In genomic region chr14:70048313-70048654, GRCh38 we compare ENCODE assay signal across 28 cellular contexts.
"Had no signal": no experiment of that assay in that cellular context is flagged by ENCODE, and none has a peak within 500 bp of the region (broad histone marks: within the 10 kb centered on the region; RNA-seq: fewer than 3 reads in every experiment).

No MANE protein-coding gene starts in this region.

- FAIRE-seq: endometrium, endothelial cell of umbilical vein had no signal

- H3K36me3 ChIP-seq: ascending aorta, breast epithelium, cardiac muscle cell, colonic mucosa, esophagus squamous epithelium, gastroesophageal sphincter had no signal

- H3K9me3 ChIP-seq: ascending aorta, breast epithelium, colonic mucosa, esophagus squamous epithelium, gastroesophageal sphincter had no signal

- H3K27ac ChIP-seq: ascending aorta, breast epithelium, cardiac muscle cell, colonic mucosa, epithelial cell of prostate, esophagus squamous epithelium, gastroesophageal sphincter had no signal

- H3K4me1 Mint-ChIP-seq: WTC11 had no signal

- H3K4me1 ChIP-seq: ascending aorta, breast epithelium, colonic mucosa, esophagus squamous epithelium, gastroesophageal sphincter had no signal

- ATAC-seq: activated CD8-positive, alpha-beta T cell treated with anti-CD3 and anti-CD28 coated beads for 36 hours; activated naive CD4-positive, alpha-beta T cell treated with anti-CD3 and anti-CD28 coated beads, Interleukin-2, amount 50 U/mL, for 72 hours; activated T-cell treated with anti-CD3 and anti-CD28 coated beads, Interleukin-2, amount 50 U/mL, for 72 hours; gastroesophageal sphincter; WTC11 had no signal

- H3K4me3 ChIP-seq: ascending aorta, breast epithelium, cardiac muscle cell, colonic mucosa, esophagus squamous epithelium, gastroesophageal sphincter had no signal

- H3K27ac Mint-ChIP-seq: activated CD8-positive, alpha-beta T cell treated with anti-CD3 and anti-CD28 coated beads for 36 hours; activated naive CD4-positive, alpha-beta T cell treated with anti-CD3 and anti-CD28 coated beads, Interleukin-2, amount 10 ng/mL, durations not matched to agents 7 days and 5 days; activated naive CD4-positive, alpha-beta T cell treated with anti-CD3 and anti-CD28 coated beads, Interleukin-2, amount 50 U/mL, for 72 hours; activated naive CD8-positive, alpha-beta T cell treated with anti-CD3 and anti-CD28 coated beads, Interleukin-2, amount 10 ng/mL, durations not matched to agents 7 days and 5 days; activated T-cell treated with anti-CD3 and anti-CD28 coated beads, Interleukin-2, amount 50 U/mL, for 24 hours; activated T-cell treated with anti-CD3 and anti-CD28 coated beads, Interleukin-2, amount 50 U/mL, for 72 hours; brain; WTC11 had no signal

- DNase-seq: activated CD4-positive, alpha-beta T cell treated with anti-CD3 and anti-CD28 coated beads for 48 hours; activated CD4-positive, alpha-beta T cell treated with anti-CD3 and anti-CD28 coated beads, Interleukin-2, amount 50 U/mL, for 1 hour; activated CD4-positive, alpha-beta T cell treated with anti-CD3 and anti-CD28 coated beads, Interleukin-2, amount 50 U/mL, for 48 hours; activated CD8-positive, alpha-beta memory T cell treated with anti-CD3 and anti-CD28 coated beads for 24 hours; activated CD8-positive, alpha-beta T cell treated with anti-CD3 and anti-CD28 coated beads for 36 hours; activated gamma-delta T cell; activated naive CD4-positive, alpha-beta T cell; activated naive CD4-positive, alpha-beta T cell treated with anti-CD3 and anti-CD28 coated beads, Interleukin-2, amount 10 ng/mL, durations not matched to agents 7 days and 5 days; activated naive CD8-positive, alpha-beta T cell treated with anti-CD3 and anti-CD28 coated beads, Interleukin-2, amount 10 ng/mL, durations not matched to agents 7 days and 5 days; activated T-cell treated with anti-CD3 and anti-CD28 coated beads, Interleukin-2, amount 50 U/mL, for 24 hours; activated T-cell treated with anti-CD3 and anti-CD28 coated beads, Interleukin-2, amount 50 U/mL, for 72 hours; central memory CD4-positive, alpha-beta T cell; cerebellar nuclear complex; colonic mucosa; effector CD8-positive, alpha-beta T cell; esophagus squamous epithelium; foreskin melanocyte; T-helper 2 cell had no signal

- H3K27me3 ChIP-seq: ascending aorta, colonic mucosa had no signal

- H3K4me3 Mint-ChIP-seq: activated CD8-positive, alpha-beta T cell treated with anti-CD3 and anti-CD28 coated beads for 36 hours; activated naive CD4-positive, alpha-beta T cell treated with anti-CD3 and anti-CD28 coated beads, Interleukin-2, amount 10 ng/mL, durations not matched to agents 7 days and 5 days; activated naive CD8-positive, alpha-beta T cell treated with anti-CD3 and anti-CD28 coated beads, Interleukin-2, amount 10 ng/mL, durations not matched to agents 7 days and 5 days; activated T-cell treated with anti-CD3 and anti-CD28 coated beads, Interleukin-2, amount 50 U/mL, for 24 hours; activated T-cell treated with anti-CD3 and anti-CD28 coated beads, Interleukin-2, amount 50 U/mL, for 72 hours; brain; WTC11 had no signal

- H3K36me3 Mint-ChIP-seq: activated naive CD4-positive, alpha-beta T cell treated with anti-CD3 and anti-CD28 coated beads, Interleukin-2, amount 10 ng/mL, durations not matched to agents 7 days and 5 days; activated naive CD4-positive, alpha-beta T cell treated with anti-CD3 and anti-CD28 coated beads, Interleukin-2, amount 50 U/mL, for 72 hours; activated naive CD8-positive, alpha-beta T cell treated with anti-CD3 and anti-CD28 coated beads, Interleukin-2, amount 10 ng/mL, durations not matched to agents 7 days and 5 days; brain; WTC11 had no signal

- H3K9me3 Mint-ChIP-seq: activated CD8-positive, alpha-beta T cell treated with anti-CD3 and anti-CD28 coated beads for 36 hours; activated naive CD4-positive, alpha-beta T cell treated with anti-CD3 and anti-CD28 coated beads, Interleukin-2, amount 10 ng/mL, durations not matched to agents 7 days and 5 days; activated naive CD8-positive, alpha-beta T cell treated with anti-CD3 and anti-CD28 coated beads, Interleukin-2, amount 10 ng/mL, durations not matched to agents 7 days and 5 days; activated T-cell treated with anti-CD3 and anti-CD28 coated beads, Interleukin-2, amount 50 U/mL, for 24 hours; activated T-cell treated with anti-CD3 and anti-CD28 coated beads, Interleukin-2, amount 50 U/mL, for 72 hours; brain; WTC11 had no signal
